ENCODE assay signal across 21 cellular contexts in genomic region chr1:221850788-221851187, GRCh38.
DNase-seq lines count a peak whose midpoint lies in the region; ATAC-seq and TF ChIP-seq lines count a peak whose summit lies in the region.
"Had no signal": no experiment of that assay in that cellular context is flagged by ENCODE, and none has a peak within 500 bp of the region (broad histone marks: within the 10 kb centered on the region; RNA-seq: fewer than 3 reads in every experiment).

No MANE protein-coding gene starts in this region.

- H3K4me1 ChIP-seq in BLaER1, result peaks cover 10% of the 10 kb centered on the region
- H3K4me1 ChIP-seq in neuronal stem cell (ENCODE audit: control insufficient read depth in 2 of 2, insufficient read depth in 1 of 2, low read depth in 1 of 2, low read length in 2 of 2), result no peaks in the 10 kb centered on the region

- H3K79me2 ChIP-seq in SU-DHL-6 (ENCODE audit: insufficient read depth, low read length), result no peaks in the 10 kb centered on the region

- H3K9me3 ChIP-seq in BLaER1 (no peaks in the 10 kb centered on the region), SU-DHL-6 (ENCODE audit: insufficient read depth, low read length) (no peaks in the 10 kb centered on the region), neuronal stem cell (replicated peaks in 1 of 2; ENCODE audit: control insufficient read depth in 2 of 2, insufficient read depth in 1 of 2, low read depth in 1 of 2, low read length in 2 of 2) (no peaks in the 10 kb centered on the region)

- no peaks in the 10 kb centered on the region for H3K9me3 Mint-ChIP-seq in osteocyte (ENCODE audit: unreplicated experiment)

- no peak overlapping the region for H2BK5ac ChIP-seq in neuronal stem cell (ENCODE audit: low read length)

- no peak overlapping the region for H2BK15ac ChIP-seq in neuronal stem cell (ENCODE audit: low read length)

- no peaks in the 10 kb centered on the region for H3F3A ChIP-seq in SU-DHL-6 (ENCODE audit: insufficient read depth)

- DNase-seq in HEK293T (ENCODE audit: extremely low spot score), result peak; percentile 26
- no peak for DNase-seq in osteocyte (ENCODE audit: extremely low spot score, unreplicated experiment)
- DNase-seq in T-helper 1 cell, result no peak
- DNase-seq in neuronal stem cell (ENCODE audit: low spot score), result no peak
- DNase-seq: ACHN, GDM1, GM23248, KBM-7, NCI-H1436, NCI-H2029 treated with DMSO at 0.1 percent for 48 hours, NCI-H446 treated with DMSO at 0.1 percent for 48 hours, NCI-H774, PC-9, SIG-M5 had no signal

- no peak overlapping the region for H3K4me3 Mint-ChIP-seq in osteocyte (ENCODE audit: unreplicated experiment)
- H3K4me3 Mint-ChIP-seq: CD14-positive monocyte had no signal

- H3K4me1 Mint-ChIP-seq in osteocyte (ENCODE audit: unreplicated experiment), result peaks cover 17% of the 10 kb centered on the region
- H3K4me1 Mint-ChIP-seq: CD14-positive monocyte had no signal

- H3K27me3 ChIP-seq in BLaER1, result no peaks in the 10 kb centered on the region
- no peaks in the 10 kb centered on the region for H3K27me3 ChIP-seq in SU-DHL-6 (ENCODE audit: low read length)
- no peaks in the 10 kb centered on the region for H3K27me3 ChIP-seq in neuronal stem cell (ENCODE audit: control insufficient read depth in 3 of 3, insufficient read depth in 3 of 3, low read depth in 1 of 3, low read length in 3 of 3)

- no peak overlapping the region for H3K23ac ChIP-seq in neuronal stem cell (ENCODE audit: low read depth, low read length, poor library complexity)

- no peak overlapping the region for H3K4me3 ChIP-seq in BLaER1
- H3K4me3 ChIP-seq in SU-DHL-6 (ENCODE audit: insufficient read depth, low read length, poor library complexity, severe bottlenecking), result no peak overlapping the region
- no peak overlapping the region for H3K4me3 ChIP-seq in neuronal stem cell (ENCODE audit: low read length in 2 of 2)
- H3K4me3 ChIP-seq: GM23248, PC-9 had no signal

- no peaks in the 10 kb centered on the region for H3K36me3 Mint-ChIP-seq in osteocyte (ENCODE audit: unreplicated experiment)
- H3K36me3 Mint-ChIP-seq: CD14-positive monocyte had no signal

- no peak overlapping the region for H2BK120ac ChIP-seq in neuronal stem cell (ENCODE audit: low read depth, low read length)

- H3K4ac ChIP-seq in neuronal stem cell (ENCODE audit: low read length), result no peak overlapping the region

- H2AK5ac ChIP-seq in neuronal stem cell (ENCODE audit: low read depth, low read length), result no peak overlapping the region

- H4K91ac ChIP-seq in neuronal stem cell (ENCODE audit: low read depth, low read length, poor library complexity), result no peak overlapping the region

- no peak overlapping the region for H2BK12ac ChIP-seq in neuronal stem cell (ENCODE audit: low read length)

- H3K27ac Mint-ChIP-seq in osteocyte (ENCODE audit: unreplicated experiment), result peak overlapping the region; percentile 17
- H3K27ac Mint-ChIP-seq: CD14-positive monocyte had no signal

- H3K14ac ChIP-seq in neuronal stem cell (ENCODE audit: low read length), result no peak overlapping the region

- ATAC-seq in GM21825 (IDR thresholded peaks at IDR 0.05; ENCODE audit: unreplicated experiment), result no peak
- ATAC-seq: HCT116, SK-N-SH treated with all-trans-retinoic acid at 6 μM for 48 hours had no signal

- H3K4me2 ChIP-seq in BLaER1 (no peak overlapping the region), SU-DHL-6 (ENCODE audit: low read depth, low read length, poor library complexity, severe bottlenecking) (no peak overlapping the region), neuronal stem cell (ENCODE audit: insufficient read depth, low read length, poor library complexity, severe bottlenecking) (no peak overlapping the region)
- H3K4me2 ChIP-seq: PC-9 had no signal

- H3K36me3 ChIP-seq in BLaER1 (no peaks in the 10 kb centered on the region), SU-DHL-6 (ENCODE audit: low read length) (no peaks in the 10 kb centered on the region), neuronal stem cell (replicated peaks in 1 of 2; ENCODE audit: control insufficient read depth in 2 of 2, insufficient read depth in 2 of 2, low read length in 2 of 2) (no peaks in the 10 kb centered on the region)

- H4K20me1 ChIP-seq in BLaER1 (no peaks in the 10 kb centered on the region), SU-DHL-6 (ENCODE audit: low read depth, low read length) (no peaks in the 10 kb centered on the region)

- H3K9ac ChIP-seq in BLaER1 (no peak overlapping the region), SU-DHL-6 (ENCODE audit: low read length) (no peak overlapping the region), neuronal stem cell (ENCODE audit: low read depth, low read length, poor library complexity) (no peak overlapping the region)
- H3K9ac ChIP-seq: GM23248 had no signal

- 0 out of 2 replicates have a peak overlapping the region, but pooled peaks have one; percentile 16 for H3K27ac ChIP-seq in BLaER1
- no peak overlapping the region for H3K27ac ChIP-seq in SU-DHL-6 (ENCODE audit: low read depth, low read length)
- no peak overlapping the region for H3K27ac ChIP-seq in neuronal stem cell (replicated peaks; ENCODE audit: low read length)
- H3K27ac ChIP-seq: GM23248, PC-9, RWPE1 had no signal

- POLR2A ChIA-PET in HEK293T (lab: Yijun Ruan, JAX), result no interaction called here

- WGBS in neuronal stem cell (ENCODE audit: extremely low coverage in 2 of 2, insufficient read length in 2 of 2, insufficient replicate concordance in 1 of 2), 2 donors, result no CpG with 5 or more reads among the region's 4 CpGs

- CTCF ChIA-PET in HEK293T (lab: Yijun Ruan, JAX), result no interaction called here

- no peaks in the 10 kb centered on the region for H3K27me3 Mint-ChIP-seq in osteocyte (ENCODE audit: unreplicated experiment)

- H2AFZ ChIP-seq in SU-DHL-6 (ENCODE audit: low read depth, low read length, severe bottlenecking) (peak overlapping the region; percentile 18), neuronal stem cell (ENCODE audit: low read length) (no peak overlapping the region)
- H2AFZ ChIP-seq: GM23248, PC-9 had no signal

- H3K18ac ChIP-seq in neuronal stem cell (ENCODE audit: low read length), result no peak overlapping the region

- no peaks in the 10 kb centered on the region for H3K9me2 ChIP-seq in SU-DHL-6 (replicated peaks; ENCODE audit: insufficient read depth, low read length)

- H4K8ac ChIP-seq in neuronal stem cell (ENCODE audit: low read depth, low read length), result no peak overlapping the region

- H3K79me1 ChIP-seq in neuronal stem cell (ENCODE audit: low read depth, low read length), result no peaks in the 10 kb centered on the region

- TF ChIP-seq CTCF in SU-DHL-6 (IDR thresholded peaks at IDR 0.05; ENCODE audit: insufficient read depth, low read length, poor library complexity, severe bottlenecking) (no peak), osteocyte (IDR thresholded peaks at IDR 0.05) (no peak)

TF ChIP-seq in HEK293T, 16 proteins besides CTCF, POLR2A, EP300 and RAD21:
- TF ChIP-seq FOXK2 (IDR thresholded peaks at IDR 0.05) (no peak), L3MBTL2 (conservative IDR thresholded peaks at IDR 0.05) (peak; percentile 15; the same call in 1 of the 2 replicates)
